ENCODE assay signal across 8 cellular contexts in the genomic region with DNA sequence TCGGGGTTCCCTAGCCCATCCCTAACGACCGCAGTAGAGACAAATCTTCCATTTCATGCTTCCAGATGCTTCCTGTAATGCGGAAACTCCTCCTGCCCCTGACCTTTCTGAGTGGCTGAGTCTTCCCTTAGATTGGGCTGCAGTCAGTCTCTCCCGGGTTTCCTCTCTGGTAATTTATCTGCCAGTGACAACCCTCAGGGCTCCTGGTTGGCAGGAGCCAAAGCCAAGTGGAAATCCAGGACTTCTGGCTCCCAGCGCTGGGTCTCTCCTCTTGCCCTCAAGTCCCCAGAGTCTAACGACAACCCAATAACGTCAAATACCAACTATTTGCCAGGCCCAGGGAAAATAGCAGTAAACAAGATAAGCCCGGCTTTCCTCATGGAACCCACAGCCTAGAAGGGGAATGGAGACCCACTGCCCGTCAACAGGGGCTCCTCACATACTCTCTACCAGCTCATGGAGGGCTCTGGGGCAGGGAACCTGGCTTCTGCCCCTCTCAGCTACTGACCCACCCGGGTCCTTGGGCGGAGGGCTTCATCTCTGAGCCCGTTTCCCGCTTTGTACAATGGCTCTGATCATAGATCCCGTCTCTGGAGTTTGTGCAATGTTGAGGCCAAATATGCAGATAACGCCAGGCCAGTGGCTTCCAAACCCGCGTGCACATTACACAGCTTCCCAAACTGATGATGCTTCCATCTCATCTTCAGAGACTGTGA. TPM values are rescaled to one million over a fixed set of nuclear protein-coding genes. Genes with fewer than 3 reads are reported as not detected.
A peak's percentile ranks its signal among the peaks of the same experiment; 100 is the strongest.
DNase-seq lines count a peak whose midpoint lies in the region; ATAC-seq and TF ChIP-seq lines count a peak whose summit lies in the region.

No MANE protein-coding gene starts in this region.

- no peak for DNase-seq in H9
- DNase-seq in T-helper 17 cell, result no peak
- DNase-seq in GOT3 (lab: John Stamatoyannopoulos, UW), result no peak
- DNase-seq in SIG-M5 treated with dmso at 0.1 percent for 504 hours (lab: John Stamatoyannopoulos, UW; ENCODE audit: unreplicated experiment), result no peak
- DNase-seq in NCI-H524 treated with DMSO at 0.1 percent for 48 hours (lab: John Stamatoyannopoulos, UW), result no peak
- DNase-seq in islet precursor cell, result no peak

- H3K36me3 Mint-ChIP-seq in H9 (ENCODE audit: insufficient read depth in 1 of 3, low read depth in 3 of 3) (no peaks in the 10 kb centered on the region), T-helper 17 cell (ENCODE audit: low read depth) (no peaks in the 10 kb centered on the region)

- H3K79me1 ChIP-seq in H9 (ENCODE audit: insufficient read depth, low read depth, low read length, poor library complexity, severe bottlenecking), result peaks cover 3% of the 10 kb centered on the region

- no CpG with 5 or more reads among the region's 18 CpGs for WGBS in H9 (ENCODE audit: extremely low coverage, insufficient read length, low lambda C conversion rate)
- WGBS in gastroesophageal sphincter (ENCODE audit: low coverage in 1 of 2), 2 donors, result 27 to 59% methylated on average over 4 to 9 of the region's 18 CpGs

- peak overlapping the region in 1 of 3 experiments; percentile 74; a peak in 2 of 7 replicates for H3K27ac Mint-ChIP-seq in H9
- peak overlapping the region; percentile 49 for H3K27ac Mint-ChIP-seq in T-helper 17 cell

- H4K20me1 ChIP-seq in H9 (ENCODE audit: control insufficient read depth, insufficient read depth, insufficient read length), result no peaks in the 10 kb centered on the region

- no peaks in the 10 kb centered on the region for H3K27me3 ChIP-seq in H9 (ENCODE audit: insufficient read depth, low read length)
- peaks cover 12% of the 10 kb centered on the region for H3K27me3 ChIP-seq in gastroesophageal sphincter

- H2BK12ac ChIP-seq in H9 (ENCODE audit: insufficient read length, low read depth, low read length), result no peak overlapping the region

- no peak overlapping the region for H3K27ac ChIP-seq in H9 (ENCODE audit: insufficient read length, low read depth, low read length)
- peak overlapping the region; percentile 85 to 100 (median 98) for H3K27ac ChIP-seq in gastroesophageal sphincter
- H3K27ac ChIP-seq in skin epidermis, result peak overlapping the region; percentile 10 to 100 (median 99)

- TF ChIP-seq POLR2A in gastroesophageal sphincter (IDR thresholded peaks at IDR 0.05), result no peak

- H3K4me1 ChIP-seq in H9 (ENCODE audit: insufficient read depth, low read length) (peaks cover 2% of the 10 kb centered on the region; the same call in 1 of the 2 replicates), gastroesophageal sphincter (peaks cover 0 to 51% (median 22%) of the 10 kb centered on the region in 3 donors)

- H4K91ac ChIP-seq in H9 (ENCODE audit: insufficient read length, low read depth, low read length), result no peak overlapping the region

- H3K9me3 Mint-ChIP-seq in H9, result no peaks in the 10 kb centered on the region; a peak in 1 of 5 replicates

- H3K9me3 ChIP-seq in H9 (ENCODE audit: control insufficient read depth, low read depth, low read length), result no peaks in the 10 kb centered on the region
- no peaks in the 10 kb centered on the region for H3K9me3 ChIP-seq in T-helper 17 cell (ENCODE audit: control insufficient read depth, low read length, poor library complexity, severe bottlenecking)
- no peaks in the 10 kb centered on the region for H3K9me3 ChIP-seq in gastroesophageal sphincter

- H3K4me3 Mint-ChIP-seq in H9 (peak overlapping the region; percentile 75 to 89), T-helper 17 cell (peak overlapping the region; percentile 85)

- TF ChIP-seq EP300 in gastroesophageal sphincter (IDR thresholded peaks at IDR 0.05), result no peak

- no peak overlapping the region for H2AFZ ChIP-seq in H9 (ENCODE audit: low read length)

- no peak for ATAC-seq in T-helper 17 cell
- ATAC-seq in gastroesophageal sphincter, result no peak

- H3K36me3 ChIP-seq in gastroesophageal sphincter, result no peaks in the 10 kb centered on the region

- no peak overlapping the region for H4K5ac ChIP-seq in H9 (ENCODE audit: insufficient read length, low read depth, low read length)

- H2BK20ac ChIP-seq in H9 (ENCODE audit: low read depth, low read length, poor library complexity, severe bottlenecking), result no peak overlapping the region

- H3K27me3 Mint-ChIP-seq in H9 (ENCODE audit: low read depth) (peaks cover 37% of the 10 kb centered on the region), T-helper 17 cell (no peaks in the 10 kb centered on the region)

- no peak overlapping the region for H2BK120ac ChIP-seq in H9 (ENCODE audit: low read depth, low read length, poor library complexity, severe bottlenecking)

- H4K8ac ChIP-seq in H9 (replicated peaks; ENCODE audit: insufficient read length, low read depth, low read length), result no peak overlapping the region

- H3K4me1 Mint-ChIP-seq in H9, result peaks cover 31 to 32% of the 10 kb centered on the region in 2 experiments
- H3K4me1 Mint-ChIP-seq in T-helper 17 cell, result peaks cover 47% of the 10 kb centered on the region

- peaks cover 2% of the 10 kb centered on the region; the same call in 1 of the 2 replicates for H3K79me2 ChIP-seq in H9 (ENCODE audit: insufficient read depth, low read length)

- H3K14ac ChIP-seq in H9 (ENCODE audit: insufficient read depth, low read length), result no peak overlapping the region

- TF ChIP-seq CTCF in H9 (conservative IDR thresholded peaks at IDR 0.05) (no peak), gastroesophageal sphincter (IDR thresholded peaks at IDR 0.05) (no peak)

- H3K4me3 ChIP-seq in gastroesophageal sphincter (peak overlapping the region; percentile 64 to 90), skin epidermis (peak overlapping the region; percentile 61 to 86 (median 75))

- peak overlapping the region; percentile 94 for H3K4me2 ChIP-seq in H9 (ENCODE audit: insufficient read depth, insufficient read length, low read length)

- H3K9ac ChIP-seq in H9 (ENCODE audit: extremely low read depth, insufficient read length, low read length), result peak overlapping the region; percentile 62

- no peak overlapping the region for H3K56ac ChIP-seq in H9 (ENCODE audit: insufficient read length, low read depth, low read length)

- no peak overlapping the region for H2AK5ac ChIP-seq in H9 (ENCODE audit: insufficient read length, low read length)

- no peak overlapping the region for H3K23ac ChIP-seq in H9 (ENCODE audit: insufficient read length, low read depth, low read length)

- H3K23me2 ChIP-seq in H9 (ENCODE audit: insufficient read length, low read depth, low read length, poor library complexity, severe bottlenecking), result peaks cover 20% of the 10 kb centered on the region

- H2BK15ac ChIP-seq in H9 (ENCODE audit: low read depth, low read length), result no peak overlapping the region

- no peak overlapping the region for H2BK5ac ChIP-seq in H9 (ENCODE audit: insufficient read length, low read length)

- H3K4ac ChIP-seq in H9 (ENCODE audit: low read depth, low read length), result no peak overlapping the region

- H3T11ph ChIP-seq in H9 (ENCODE audit: low read length), result no peak overlapping the region

- H3K18ac ChIP-seq in H9 (ENCODE audit: insufficient read length, low read depth, low read length), result no peak overlapping the region

RNA-seq across cellular contexts. Expression of gene TBC1D14, which starts 1.1 kb away (rescaled TPM):
- 44.5 and 50.2 TPM in 2 replicates for total RNA-seq in H9 (2021)
- 10 to 100 TPM; 49.1 to 55.2 TPM for total RNA-seq in T-helper 17 cell
- total RNA-seq in gastroesophageal sphincter, result 10 to 100 TPM; 42.5 to 54.2 (median 45.0) TPM
